Comparison of ENCODE assay signal across 9 cellular contexts in the genomic region with DNA sequence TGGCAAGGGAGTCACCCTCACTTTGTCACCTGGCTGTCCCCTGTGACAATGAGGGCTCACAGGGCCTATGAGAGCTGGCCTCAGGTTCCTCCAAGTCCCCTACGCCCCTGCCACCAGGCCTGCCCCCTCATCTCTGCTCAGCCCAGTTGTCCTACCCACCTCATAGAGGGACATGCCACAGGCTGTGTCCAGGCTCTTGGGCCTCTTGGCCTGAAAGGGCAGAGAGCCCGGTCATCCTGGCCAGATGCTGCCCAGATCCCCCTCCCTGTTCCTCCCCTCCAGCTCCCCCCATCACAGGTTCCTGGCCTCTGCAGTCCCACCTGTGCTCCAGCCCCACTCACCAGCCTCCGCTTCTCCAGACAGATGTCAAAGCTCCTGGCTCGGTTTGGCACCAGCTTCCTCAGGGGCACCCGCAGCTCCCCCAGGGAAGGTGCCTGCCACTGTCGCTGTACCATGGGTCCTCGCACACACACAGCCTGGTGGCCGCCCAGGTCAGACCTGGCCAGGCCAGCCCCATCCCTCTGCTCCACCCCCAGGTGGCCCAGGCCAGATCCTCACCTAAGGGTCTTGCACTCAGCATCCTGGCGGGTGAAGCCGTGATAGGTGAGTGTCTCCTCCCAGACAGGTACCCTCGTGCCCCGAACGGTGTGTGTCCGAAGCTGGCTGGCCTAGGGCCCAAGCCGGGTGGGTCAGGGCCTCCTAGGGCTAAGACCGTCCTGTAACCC. TPM values are rescaled to one million over a fixed set of nuclear protein-coding genes. Genes with fewer than 3 reads are reported as not detected.
DNase-seq lines count a peak whose midpoint lies in the region; ATAC-seq and TF ChIP-seq lines count a peak whose summit lies in the region.
"Had no signal": no experiment of that assay in that cellular context is flagged by ENCODE, and none has a peak within 500 bp of the region (broad histone marks: within the 10 kb centered on the region; RNA-seq: fewer than 3 reads in every experiment).

No MANE protein-coding gene starts in this region.

- peaks cover 17% of the 10 kb centered on the region for H3K36me3 Mint-ChIP-seq in MCF 10A (ENCODE audit: insufficient read depth, unreplicated experiment)
- H3K36me3 Mint-ChIP-seq in activated naive CD8-positive, alpha-beta T cell treated with anti-CD3 and anti-CD28 coated beads, Interleukin-2, amount 10 ng/mL, durations not matched to agents 7 days and 5 days = peaks cover 2% of the 10 kb centered on the region

- BruUV-seq in MCF 10A (replicated peaks; lab: Mats Ljungman, UMichigan) (no TSS peak), PC-9 (replicated peaks; lab: Mats Ljungman, UMichigan) (no TSS peak)

- no peaks in the 10 kb centered on the region for H3K79me1 ChIP-seq in mesendoderm (ENCODE audit: low read length)

- no peak overlapping the region for H2BK5ac ChIP-seq in mesendoderm (ENCODE audit: low read length)

- H3K4me3 Mint-ChIP-seq in MCF 10A (ENCODE audit: unreplicated experiment) = peak overlapping the region; percentile 53
- peak overlapping the region; percentile 81 for H3K4me3 Mint-ChIP-seq in activated naive CD8-positive, alpha-beta T cell treated with anti-CD3 and anti-CD28 coated beads, Interleukin-2, amount 10 ng/mL, durations not matched to agents 7 days and 5 days

- H3K27ac ChIP-seq in breast epithelium (peak overlapping the region in 1 of 2 donors; percentile 79), mesendoderm (ENCODE audit: low read depth, low read length) (no peak overlapping the region), PC-9 (no peak overlapping the region)
- H3K27ac ChIP-seq: brain microvascular endothelial cell had no signal

- H4K5ac ChIP-seq in mesendoderm (ENCODE audit: low read length) = no peak overlapping the region

- ATAC-seq in activated naive CD8-positive, alpha-beta T cell treated with anti-CD3 and anti-CD28 coated beads, Interleukin-2, amount 10 ng/mL, durations not matched to agents 7 days and 5 days (ENCODE audit: low read depth) = no peak
- no peak for ATAC-seq in GM21825 (IDR thresholded peaks at IDR 0.05; ENCODE audit: unreplicated experiment)

- peaks cover 4% of the 10 kb centered on the region for H3K4me1 Mint-ChIP-seq in MCF 10A (ENCODE audit: insufficient read depth, unreplicated experiment)
- peaks cover 15% of the 10 kb centered on the region for H3K4me1 Mint-ChIP-seq in activated naive CD8-positive, alpha-beta T cell treated with anti-CD3 and anti-CD28 coated beads, Interleukin-2, amount 10 ng/mL, durations not matched to agents 7 days and 5 days

- no peaks in the 10 kb centered on the region for H4K20me1 ChIP-seq in PC-9 (ENCODE audit: insufficient read depth)

- H3K27ac Mint-ChIP-seq in MCF 10A (ENCODE audit: low read depth, unreplicated experiment) = peak overlapping the region; percentile 79
- H3K27ac Mint-ChIP-seq in activated naive CD8-positive, alpha-beta T cell treated with anti-CD3 and anti-CD28 coated beads, Interleukin-2, amount 10 ng/mL, durations not matched to agents 7 days and 5 days = peak overlapping the region; percentile 95

- no peak for DNase-seq in MCF 10A (ENCODE audit: unreplicated experiment)
- no peak for DNase-seq in breast epithelium (ENCODE audit: low spot score in 2 of 2)
- no peak for DNase-seq in activated naive CD8-positive, alpha-beta T cell treated with anti-CD3 and anti-CD28 coated beads, Interleukin-2, amount 10 ng/mL, durations not matched to agents 7 days and 5 days
- DNase-seq in mesendoderm = no peak
- DNase-seq in PC-9 = no peak
- DNase-seq in GM20000 (ENCODE audit: low spot score) = no peak
- no peak for DNase-seq in GM13977 (ENCODE audit: low spot score)

- no peak overlapping the region for H4K8ac ChIP-seq in mesendoderm (ENCODE audit: low read depth, low read length)

- peak overlapping the region; percentile 52 for H3K9ac ChIP-seq in mesendoderm (ENCODE audit: low read length)

- H3K9me3 Mint-ChIP-seq in MCF 10A (ENCODE audit: unreplicated experiment) = no peaks in the 10 kb centered on the region
- H3K9me3 Mint-ChIP-seq in activated naive CD8-positive, alpha-beta T cell treated with anti-CD3 and anti-CD28 coated beads, Interleukin-2, amount 10 ng/mL, durations not matched to agents 7 days and 5 days = no peaks in the 10 kb centered on the region

- TF ChIP-seq POLR2A in breast epithelium (IDR thresholded peaks at IDR 0.05) = no peak

- H2AFZ ChIP-seq in PC-9 = no peak overlapping the region

- H3K4me3 ChIP-seq in breast epithelium (peak overlapping the region in 1 of 3 donors; percentile 34), mesendoderm (ENCODE audit: low read length) (no peak overlapping the region), PC-9 (no peak overlapping the region)

- intact Hi-C loops in MCF 10A (cut with micrococcal nuclease) = no loop called here
- intact Hi-C loops in breast epithelium (cut with DNase I; ENCODE audit: low total_unique reads) = no loop called here
- intact Hi-C loops in PC-9 (cut with micrococcal nuclease; ENCODE audit: unreplicated experiment) = no loop called here

- CTCF ChIA-PET in MCF 10A (lab: Yijun Ruan, JAX) = interaction anchor here (0.5 to 3.0 kb wide), 12 partner anchors 12 to 506 kb away, joined by 3 to 12 read pairs (median 3); partner anchors contain the start of genes GSTP1 and TMEM134
- CTCF ChIA-PET in PC-9 (lab: Charles Lee) = interaction anchor here (1.1 kb wide), 1 partner anchor 11 kb away, joined by 3 read pairs; no protein-coding TSS in a partner anchor

- no peak for TF ChIP-seq CTCF in MCF 10A (IDR thresholded peaks at IDR 0.05; ENCODE audit: unreplicated experiment)
- TF ChIP-seq CTCF in breast epithelium (IDR thresholded peaks at IDR 0.05) = no peak
- no peak for TF ChIP-seq CTCF in PC-9 (conservative IDR thresholded peaks at IDR 0.05)
- TF ChIP-seq CTCF in GM20000 (IDR thresholded peaks at IDR 0.05; ENCODE audit: extremely low read depth, missing control alignments) = no peak
- TF ChIP-seq CTCF in GM13977 (IDR thresholded peaks at IDR 0.05; ENCODE audit: extremely low read depth, insufficient read depth, missing control alignments) = no peak

- H3K9me3 ChIP-seq in breast epithelium (no peaks in the 10 kb centered on the region), PC-9 (ENCODE audit: insufficient read depth, low read depth) (no peaks in the 10 kb centered on the region)

- H3K4me2 ChIP-seq in mesendoderm (ENCODE audit: low read length) (no peak overlapping the region), PC-9 (no peak overlapping the region)

- H3K27me3 ChIP-seq in breast epithelium (no peaks in the 10 kb centered on the region), mesendoderm (ENCODE audit: insufficient read depth, low read length, poor library complexity) (no peaks in the 10 kb centered on the region), PC-9 (ENCODE audit: insufficient read depth, low read depth) (no peaks in the 10 kb centered on the region)

- POLR2A ChIA-PET in MCF 10A (lab: Yijun Ruan, JAX) = interaction anchor here (1.5 to 2.4 kb wide), 4 partner anchors 21 to 32 kb away, joined by 4 to 16 read pairs (median 8); partner anchors contain the start of gene GSTP1
- POLR2A ChIA-PET in activated naive CD8-positive, alpha-beta T cell treated with anti-CD3 and anti-CD28 coated beads, Interleukin-2, amount 10 ng/mL, durations not matched to agents 7 days and 5 days (lab: Charles Lee) = interaction anchor here (1.5 to 4.7 kb wide), 4 partner anchors 15 to 53 kb away, joined by 3 to 41 read pairs (median 9); partner anchors contain the start of genes GSTP1 and NUDT8
- POLR2A ChIA-PET in PC-9 (lab: Charles Lee; ENCODE audit: unreplicated experiment) = interaction anchor here (0.6 to 0.8 kb wide), 3 partner anchors 15 to 1044 kb away, joined by 3 to 4 read pairs (median 3); partner anchors contain the start of gene NUDT8

- in situ Hi-C loops in GM13977 (cut with MboI; ENCODE audit: low pct_unique_long_range_greater_than_20kb, low sequenced_read_pairs, unreplicated experiment) = no loop called here

- H3K4ac ChIP-seq in mesendoderm (ENCODE audit: low read depth, low read length) = no peak overlapping the region

- H3K36me3 ChIP-seq in breast epithelium (no peaks in the 10 kb centered on the region), mesendoderm (ENCODE audit: control insufficient read depth, insufficient read depth, low read length) (no peaks in the 10 kb centered on the region), PC-9 (ENCODE audit: low read depth) (no peaks in the 10 kb centered on the region)

- H2AK5ac ChIP-seq in mesendoderm (ENCODE audit: low read length) = no peak overlapping the region

- H2BK120ac ChIP-seq in mesendoderm (ENCODE audit: low read depth, low read length) = no peak overlapping the region

- no peaks in the 10 kb centered on the region for H3K9me2 ChIP-seq in PC-9 (ENCODE audit: insufficient read depth)

- WGBS in mesendoderm (ENCODE audit: extremely low coverage, insufficient coverage, low lambda C conversion rate) = no CpG with 5 or more reads among the region's 16 CpGs

- peaks cover 7% of the 10 kb centered on the region; the same call in 1 of the 2 replicates for H3F3A ChIP-seq in PC-9 (ENCODE audit: insufficient read depth, low read depth)

- H3K4me1 ChIP-seq in breast epithelium = peaks cover 0 to 8% of the 10 kb centered on the region in 2 donors
- peaks cover 18% of the 10 kb centered on the region for H3K4me1 ChIP-seq in mesendoderm (ENCODE audit: control insufficient read depth, low read depth, low read length)
- no peaks in the 10 kb centered on the region for H3K4me1 ChIP-seq in PC-9 (replicated peaks; ENCODE audit: insufficient read depth)

- no peaks in the 10 kb centered on the region for H3K79me2 ChIP-seq in mesendoderm (ENCODE audit: control insufficient read depth, insufficient read depth, low read length)
- no peaks in the 10 kb centered on the region for H3K79me2 ChIP-seq in PC-9 (ENCODE audit: low read depth)

- peaks cover 19% of the 10 kb centered on the region for H3K27me3 Mint-ChIP-seq in MCF 10A (ENCODE audit: insufficient read depth, unreplicated experiment)
- peaks cover 10% of the 10 kb centered on the region for H3K27me3 Mint-ChIP-seq in activated naive CD8-positive, alpha-beta T cell treated with anti-CD3 and anti-CD28 coated beads, Interleukin-2, amount 10 ng/mL, durations not matched to agents 7 days and 5 days

- H2BK15ac ChIP-seq in mesendoderm (replicated peaks; ENCODE audit: low read depth) = no peak overlapping the region

- H3K56ac ChIP-seq in mesendoderm (ENCODE audit: low read length) = peak overlapping the region; percentile 80

- no peak overlapping the region for H3K23ac ChIP-seq in mesendoderm (ENCODE audit: low read length)

- H3K18ac ChIP-seq in mesendoderm (ENCODE audit: low read length) = no peak overlapping the region

RNA-seq across cellular contexts. Expression of gene NDUFV1, which starts 8.2 kb away (rescaled TPM):
- total RNA-seq in MCF 10A (2022) (158 and 223 TPM in 2 replicates), breast epithelium (100 to 1,000 TPM; 159 to 222 (median 186) TPM), PC-9 (2021) (321 and 463 TPM in 2 replicates)
- total RNA-seq in activated naive CD8-positive, alpha-beta T cell treated with anti-CD3 and anti-CD28 coated beads, Interleukin-2, amount 10 ng/mL, durations not matched to agents 7 days and 5 days = 100 to 1,000 TPM; 211 to 219 TPM
- polyA plus RNA-seq in mesendoderm (2013, experiment 1 of 2) = 58.8 TPM
- 56.6 TPM for polyA plus RNA-seq in mesendoderm (2013, experiment 2 of 2)

RNA-seq across cellular contexts. Expression of gene NUDT8, which starts 14.8 kb away (rescaled TPM):
- total RNA-seq in MCF 10A (2022) (3.6 and 6.9 TPM in 2 replicates), breast epithelium (10 to 100 TPM in 2 of 3 donors, 1 to 10 TPM in 1; 9.7 to 15.1 (median 12.0) TPM), PC-9 (2021) (25.5 and 33.3 TPM in 2 replicates)
- 10 to 100 TPM; 10.9 to 12.4 TPM for total RNA-seq in activated naive CD8-positive, alpha-beta T cell treated with anti-CD3 and anti-CD28 coated beads, Interleukin-2, amount 10 ng/mL, durations not matched to agents 7 days and 5 days
- polyA plus RNA-seq in mesendoderm (2013, experiment 1 of 2) = 4.2 TPM
- 3.9 TPM for polyA plus RNA-seq in mesendoderm (2013, experiment 2 of 2)

RNA-seq across cellular contexts. Expression of gene TBX10, which starts 24.7 kb away (rescaled TPM):
- total RNA-seq in MCF 10A (2022) (not detected in 2 replicates), breast epithelium (not detected), PC-9 (2021) (not detected in 2 replicates)
- not detected for total RNA-seq in activated naive CD8-positive, alpha-beta T cell treated with anti-CD3 and anti-CD28 coated beads, Interleukin-2, amount 10 ng/mL, durations not matched to agents 7 days and 5 days
- polyA plus RNA-seq in mesendoderm (2013, experiment 1 of 2) = 0.04 TPM
- 0.03 TPM for polyA plus RNA-seq in mesendoderm (2013, experiment 2 of 2)

RNA-seq across cellular contexts. Expression of gene GSTP1, which starts 31.3 kb away (rescaled TPM):
- total RNA-seq in MCF 10A (2022) (1,641 and 1,733 TPM in 2 replicates), breast epithelium (1,000 to 10,000 TPM in 2 of 3 donors, 100 to 1,000 TPM in 1; 552 to 1,029 (median 1,013) TPM), PC-9 (2021) (2,063 and 2,645 TPM in 2 replicates)
- 100 to 1,000 TPM; 211 to 219 TPM for total RNA-seq in activated naive CD8-positive, alpha-beta T cell treated with anti-CD3 and anti-CD28 coated beads, Interleukin-2, amount 10 ng/mL, durations not matched to agents 7 days and 5 days
- 1,349 TPM for polyA plus RNA-seq in mesendoderm (2013, experiment 1 of 2)
- 1,345 TPM for polyA plus RNA-seq in mesendoderm (2013, experiment 2 of 2)

RNA-seq across cellular contexts. Expression of gene ACY3, which starts 35.6 kb away (rescaled TPM):
- total RNA-seq in MCF 10A (2022) (not detected in 2 replicates), breast epithelium (under 1 TPM in 2 of 3 donors, not detected in 1; 0.66 to 0.73 TPM), PC-9 (2021) (0.81 TPM in 1 of 2 replicates, not detected in the other)
- total RNA-seq in activated naive CD8-positive, alpha-beta T cell treated with anti-CD3 and anti-CD28 coated beads, Interleukin-2, amount 10 ng/mL, durations not matched to agents 7 days and 5 days = under 1 TPM; 0.33 to 0.57 TPM
- 0.08 TPM for polyA plus RNA-seq in mesendoderm (2013, experiment 1 of 2)
- polyA plus RNA-seq in mesendoderm (2013, experiment 2 of 2) = 0.13 TPM
